Comparison of ENCODE assay signal across 16 cellular contexts in genomic region chr12:85423947-85424346, GRCh38.
DNase-seq lines count a peak whose midpoint lies in the region; ATAC-seq and TF ChIP-seq lines count a peak whose summit lies in the region.
"Had no signal": no experiment of that assay in that cellular context is flagged by ENCODE, and none has a peak within 500 bp of the region (broad histone marks: within the 10 kb centered on the region; RNA-seq: fewer than 3 reads in every experiment).

No MANE protein-coding gene starts in this region.

- H3K9me3 Mint-ChIP-seq in T-cell, result peaks cover 0 to 6% (median 5%) of the 10 kb centered on the region in 3 donors
- H3K9me3 Mint-ChIP-seq in activated T-helper 2 cell treated with anti-CD3 and anti-CD28 coated beads, Interferon-gamma antibody, Interleukin-2, Interleukin-4, amounts not matched to agents 10 μg/mL and 5 μg/mL and 100 μg/mL, durations not matched to agents 14 hours and 24 hours and 36 hours, result no peaks in the 10 kb centered on the region

- no peak overlapping the region for H3K27ac ChIP-seq in breast epithelium
- H3K27ac ChIP-seq: cardiac muscle cell, SJCRH30 had no signal

- no peaks in the 10 kb centered on the region for H3K4me1 Mint-ChIP-seq in T-cell
- H3K4me1 Mint-ChIP-seq in activated T-helper 2 cell treated with anti-CD3 and anti-CD28 coated beads, Interferon-gamma antibody, Interleukin-2, Interleukin-4, amounts not matched to agents 10 μg/mL and 5 μg/mL and 100 μg/mL, durations not matched to agents 14 hours and 24 hours and 36 hours (ENCODE audit: low read depth), result peaks cover 2% of the 10 kb centered on the region

- POLR2A ChIA-PET in T-cell (lab: Charles Lee), result no interaction called here

- no peaks in the 10 kb centered on the region for H3K27me3 Mint-ChIP-seq in T-cell
- no peaks in the 10 kb centered on the region for H3K27me3 Mint-ChIP-seq in activated T-helper 2 cell treated with anti-CD3 and anti-CD28 coated beads, Interferon-gamma antibody, Interleukin-2, Interleukin-4, amounts not matched to agents 10 μg/mL and 5 μg/mL and 100 μg/mL, durations not matched to agents 14 hours and 24 hours and 36 hours (ENCODE audit: low read depth)

- H3K36me3 ChIP-seq in breast epithelium, result no peaks in the 10 kb centered on the region
- H3K36me3 ChIP-seq: cardiac muscle cell, MG63, SJCRH30 had no signal

- no peak overlapping the region for H3K27ac Mint-ChIP-seq in T-cell
- H3K27ac Mint-ChIP-seq in activated T-helper 2 cell treated with anti-CD3 and anti-CD28 coated beads, Interferon-gamma antibody, Interleukin-2, Interleukin-4, amounts not matched to agents 10 μg/mL and 5 μg/mL and 100 μg/mL, durations not matched to agents 14 hours and 24 hours and 36 hours, result no peak overlapping the region

- H3K4me1 ChIP-seq in breast epithelium, result no peaks in the 10 kb centered on the region

- peak; percentile 15 for DNase-seq in NAMALWA (ENCODE audit: low spot score)
- DNase-seq in breast epithelium (ENCODE audit: low spot score in 2 of 2), result no peak
- DNase-seq in T-cell, result no peak
- DNase-seq in activated gamma-delta T cell treated with Interleukin-2 at 50 U/mL for 16 hours, result no peak
- DNase-seq in activated T-helper 2 cell treated with anti-CD3 and anti-CD28 coated beads, Interferon-gamma antibody, Interleukin-2, Interleukin-4, amounts not matched to agents 10 μg/mL and 5 μg/mL and 100 μg/mL, durations not matched to agents 14 hours and 24 hours and 36 hours (ENCODE audit: low spot score), result no peak
- DNase-seq: activated CD4-positive, CD25-positive, alpha-beta regulatory T cell treated with anti-CD3 and anti-CD28 coated beads, Interleukin-2, amount 50 U/mL, for 72 hours; activated effector memory CD4-positive, alpha-beta T cell treated with Interleukin-2 at 50 U/mL for 16 hours; midbrain; NCI-H510A treated with DMSO at 0.1 percent for 48 hours; retina; SJCRH30 had no signal

- peak; percentile 37 for ATAC-seq in GM18519 (IDR thresholded peaks at IDR 0.05; ENCODE audit: low FRiP score, unreplicated experiment)
- ATAC-seq in GM21447 (IDR thresholded peaks at IDR 0.05; ENCODE audit: unreplicated experiment), result peak; percentile 68
- peak; percentile 47 for ATAC-seq in HG03025 (IDR thresholded peaks at IDR 0.05; ENCODE audit: low FRiP score, unreplicated experiment)
- ATAC-seq in T-cell (replicated peaks in 1 of 4), result no peak

- no peak overlapping the region for H3K4me3 ChIP-seq in breast epithelium
- H3K4me3 ChIP-seq: cardiac muscle cell, MG63, SJCRH30 had no signal

- no peak overlapping the region for H3K4me3 Mint-ChIP-seq in T-cell
- H3K4me3 Mint-ChIP-seq in activated T-helper 2 cell treated with anti-CD3 and anti-CD28 coated beads, Interferon-gamma antibody, Interleukin-2, Interleukin-4, amounts not matched to agents 10 μg/mL and 5 μg/mL and 100 μg/mL, durations not matched to agents 14 hours and 24 hours and 36 hours (ENCODE audit: low read depth), result no peak overlapping the region

- H3K9me3 ChIP-seq in breast epithelium, result no peaks in the 10 kb centered on the region
- H3K9me3 ChIP-seq: MG63, SJCRH30 had no signal

- H3K27me3 ChIP-seq in breast epithelium, result no peaks in the 10 kb centered on the region
- H3K27me3 ChIP-seq: cardiac muscle cell, SJCRH30 had no signal

- H3K36me3 Mint-ChIP-seq in T-cell, result no peaks in the 10 kb centered on the region
- no peaks in the 10 kb centered on the region for H3K36me3 Mint-ChIP-seq in activated T-helper 2 cell treated with anti-CD3 and anti-CD28 coated beads, Interferon-gamma antibody, Interleukin-2, Interleukin-4, amounts not matched to agents 10 μg/mL and 5 μg/mL and 100 μg/mL, durations not matched to agents 14 hours and 24 hours and 36 hours (ENCODE audit: low read depth)

- no peak for TF ChIP-seq CTCF in breast epithelium (IDR thresholded peaks at IDR 0.05)

- intact Hi-C loops in breast epithelium (cut with DNase I; ENCODE audit: low total_unique reads), result no loop called here
- intact Hi-C loops in activated T-helper 2 cell treated with anti-CD3 and anti-CD28 coated beads, Interferon-gamma antibody, Interleukin-2, Interleukin-4, amounts not matched to agents 10 μg/mL and 5 μg/mL and 100 μg/mL, durations not matched to agents 14 hours and 24 hours and 36 hours (cut with micrococcal nuclease), result no loop called here

- CTCF ChIA-PET in T-cell (lab: Charles Lee), result no interaction called here

- TF ChIP-seq POLR2A in breast epithelium (IDR thresholded peaks at IDR 0.05), result no peak

Comparison
In these comparisons a context has a peak if more than half of its experiments do, and no peak if none do; other contexts are left out.
1. ATAC-seq: peak in GM18519 (single experiment), GM21447 (single experiment) and HG03025 (single experiment); none in T-cell (0 of 4).